ENCODE assay signal across 1 cellular context in the genomic region with DNA sequence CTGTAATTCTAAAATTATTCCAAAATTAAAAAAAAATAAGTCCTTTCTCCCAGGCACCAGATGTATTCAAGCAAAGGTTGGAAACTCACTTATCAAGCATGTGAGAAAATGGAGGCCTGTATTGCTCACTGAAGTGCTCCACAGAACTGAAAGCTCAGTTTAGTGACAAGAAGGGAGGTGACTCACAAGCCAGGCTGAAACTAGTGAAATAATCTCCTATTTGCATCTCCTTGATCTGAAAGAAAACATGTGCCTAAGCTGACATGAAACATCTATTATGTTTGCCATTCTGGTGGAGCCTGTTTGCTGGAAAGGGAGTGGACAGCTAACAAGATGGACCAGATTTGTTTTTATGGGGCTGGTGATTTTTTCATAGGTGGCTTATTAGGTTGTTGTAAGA.
TF ChIP-seq lines count a peak whose summit lies in the region.

No MANE protein-coding gene starts in this region.

TF ChIP-seq in K562, 482 proteins besides CTCF, POLR2A, EP300 and RAD21 (continued from another document):
- TF ChIP-seq ATF6 (CRISPR knock-in tag; IDR thresholded peaks at IDR 0.05): no peak
- no peak for TF ChIP-seq PTTG1 (tag; IDR thresholded peaks at IDR 0.05; ENCODE audit: low read depth)
- peak; percentile 63 for TF ChIP-seq PKNOX1 (IDR thresholded peaks at IDR 0.05)
- no peak for TF ChIP-seq TSC22D4 (tag; IDR thresholded peaks at IDR 0.05)
- no peak for TF ChIP-seq SFPQ (IDR thresholded peaks at IDR 0.05; ENCODE audit: low read depth, low read length)
- TF ChIP-seq ZNF699 (CRISPR knock-in tag; IDR thresholded peaks at IDR 0.05; ENCODE audit: insufficient replicate concordance): no peak
- no peak for TF ChIP-seq MECOM (CRISPR knock-in tag; IDR thresholded peaks at IDR 0.05)
- no peak for TF ChIP-seq NR3C1 (CRISPR knock-in tag; IDR thresholded peaks at IDR 0.05)
- no peak for TF ChIP-seq HNRNPL (IDR thresholded peaks at IDR 0.05; ENCODE audit: low read depth, low read length)
- TF ChIP-seq, protein P1, sequence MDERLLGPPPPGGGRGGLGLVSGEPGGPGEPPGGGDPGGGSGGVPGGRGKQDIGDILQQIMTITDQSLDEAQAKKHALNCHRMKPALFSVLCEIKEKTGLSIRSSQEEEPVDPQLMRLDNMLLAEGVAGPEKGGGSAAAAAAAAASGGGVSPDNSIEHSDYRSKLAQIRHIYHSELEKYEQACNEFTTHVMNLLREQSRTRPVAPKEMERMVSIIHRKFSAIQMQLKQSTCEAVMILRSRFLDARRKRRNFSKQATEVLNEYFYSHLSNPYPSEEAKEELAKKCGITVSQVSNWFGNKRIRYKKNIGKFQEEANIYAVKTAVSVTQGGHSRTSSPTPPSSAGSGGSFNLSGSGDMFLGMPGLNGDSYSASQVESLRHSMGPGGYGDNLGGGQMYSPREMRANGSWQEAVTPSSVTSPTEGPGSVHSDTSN (CRISPR knock-in tag; IDR thresholded peaks at IDR 0.05; ENCODE audit: low read depth): no peak
- TF ChIP-seq, protein P1 (tag; conservative IDR thresholded peaks at IDR 0.05; ENCODE audit: low read depth): peak; percentile 53
- no peak for TF ChIP-seq RBM22 (IDR thresholded peaks at IDR 0.05; ENCODE audit: low read depth, low read length, poor library complexity, severe bottlenecking)
- peak; percentile 66; the same call in 1 of the 2 replicates for TF ChIP-seq LEF1 (IDR thresholded peaks at IDR 0.05)
- no peak for TF ChIP-seq MXD1 (CRISPR knock-in tag; IDR thresholded peaks at IDR 0.05; ENCODE audit: borderline replicate concordance, poor library complexity, severe bottlenecking)
- no peak for TF ChIP-seq MTA1 (IDR thresholded peaks at IDR 0.05; ENCODE audit: borderline replicate concordance)
- no peak for TF ChIP-seq ESRRA (IDR thresholded peaks at IDR 0.05; ENCODE audit: borderline replicate concordance, low read depth)
- no peak for TF ChIP-seq ZNF23 (CRISPR knock-in tag; IDR thresholded peaks at IDR 0.05)
- no peak for TF ChIP-seq PHF8 (IDR thresholded peaks at IDR 0.05; ENCODE audit: borderline replicate concordance, low read length)
- TF ChIP-seq, protein P2, sequence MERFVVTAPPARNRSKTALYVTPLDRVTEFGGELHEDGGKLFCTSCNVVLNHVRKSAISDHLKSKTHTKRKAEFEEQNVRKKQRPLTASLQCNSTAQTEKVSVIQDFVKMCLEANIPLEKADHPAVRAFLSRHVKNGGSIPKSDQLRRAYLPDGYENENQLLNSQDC (CRISPR knock-in tag; IDR thresholded peaks at IDR 0.05): no peak
- TF ChIP-seq, protein P3, sequence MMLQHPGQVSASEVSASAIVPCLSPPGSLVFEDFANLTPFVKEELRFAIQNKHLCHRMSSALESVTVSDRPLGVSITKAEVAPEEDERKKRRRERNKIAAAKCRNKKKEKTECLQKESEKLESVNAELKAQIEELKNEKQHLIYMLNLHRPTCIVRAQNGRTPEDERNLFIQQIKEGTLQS (IDR thresholded peaks at IDR 0.05): peak; percentile 72; the same call in 1 of the 2 replicates
- TF ChIP-seq, protein P3 (CRISPR knock-in tag; conservative IDR thresholded peaks at IDR 0.05): no peak
- no peak for TF ChIP-seq SRF (CRISPR knock-in tag; IDR thresholded peaks at IDR 0.05)
- TF ChIP-seq, protein P4, sequence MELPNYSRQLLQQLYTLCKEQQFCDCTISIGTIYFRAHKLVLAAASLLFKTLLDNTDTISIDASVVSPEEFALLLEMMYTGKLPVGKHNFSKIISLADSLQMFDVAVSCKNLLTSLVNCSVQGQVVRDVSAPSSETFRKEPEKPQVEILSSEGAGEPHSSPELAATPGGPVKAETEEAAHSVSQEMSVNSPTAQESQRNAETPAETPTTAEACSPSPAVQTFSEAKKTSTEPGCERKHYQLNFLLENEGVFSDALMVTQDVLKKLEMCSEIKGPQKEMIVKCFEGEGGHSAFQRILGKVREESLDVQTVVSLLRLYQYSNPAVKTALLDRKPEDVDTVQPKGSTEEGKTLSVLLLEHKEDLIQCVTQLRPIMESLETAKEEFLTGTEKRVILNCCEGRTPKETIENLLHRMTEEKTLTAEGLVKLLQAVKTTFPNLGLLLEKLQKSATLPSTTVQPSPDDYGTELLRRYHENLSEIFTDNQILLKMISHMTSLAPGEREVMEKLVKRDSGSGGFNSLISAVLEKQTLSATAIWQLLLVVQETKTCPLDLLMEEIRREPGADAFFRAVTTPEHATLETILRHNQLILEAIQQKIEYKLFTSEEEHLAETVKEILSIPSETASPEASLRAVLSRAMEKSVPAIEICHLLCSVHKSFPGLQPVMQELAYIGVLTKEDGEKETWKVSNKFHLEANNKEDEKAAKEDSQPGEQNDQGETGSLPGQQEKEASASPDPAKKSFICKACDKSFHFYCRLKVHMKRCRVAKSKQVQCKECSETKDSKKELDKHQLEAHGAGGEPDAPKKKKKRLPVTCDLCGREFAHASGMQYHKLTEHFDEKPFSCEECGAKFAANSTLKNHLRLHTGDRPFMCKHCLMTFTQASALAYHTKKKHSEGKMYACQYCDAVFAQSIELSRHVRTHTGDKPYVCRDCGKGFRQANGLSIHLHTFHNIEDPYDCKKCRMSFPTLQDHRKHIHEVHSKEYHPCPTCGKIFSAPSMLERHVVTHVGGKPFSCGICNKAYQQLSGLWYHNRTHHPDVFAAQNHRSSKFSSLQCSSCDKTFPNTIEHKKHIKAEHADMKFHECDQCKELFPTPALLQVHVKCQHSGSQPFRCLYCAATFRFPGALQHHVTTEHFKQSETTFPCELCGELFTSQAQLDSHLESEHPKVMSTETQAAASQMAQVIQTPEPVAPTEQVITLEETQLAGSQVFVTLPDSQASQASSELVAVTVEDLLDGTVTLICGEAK (IDR thresholded peaks at IDR 0.05): 0 out of 2 replicates have a peak, but pooled peaks have one; percentile 12
- TF ChIP-seq, protein P4 (CRISPR knock-in tag; IDR thresholded peaks at IDR 0.05): no peak
- TF ChIP-seq FOXM1 (IDR thresholded peaks at IDR 0.05; ENCODE audit: low read depth): no peak
- TF ChIP-seq FOXM1 (CRISPR knock-in tag; IDR thresholded peaks at IDR 0.05; ENCODE audit: low read depth): no peak
- TF ChIP-seq FOS (IDR thresholded peaks at IDR 0.05; ENCODE audit: extremely low read depth, insufficient read length): no peak
- peak; percentile 76 for TF ChIP-seq DPF2 (IDR thresholded peaks at IDR 0.05)
- TF ChIP-seq ZNF212 (CRISPR knock-in tag; IDR thresholded peaks at IDR 0.05): no peak
- no peak for TF ChIP-seq COPS2 (conservative IDR thresholded peaks at IDR 0.05)
